Comparison of ENCODE assay signal across 8 cellular contexts in genomic region chr22:27100789-27101188, GRCh38.
A peak's percentile ranks its signal among the peaks of the same experiment; 100 is the strongest.
DNase-seq lines count a peak whose midpoint lies in the region; ATAC-seq and TF ChIP-seq lines count a peak whose summit lies in the region.

No MANE protein-coding gene starts in this region.

- DNase-seq in right cardiac atrium (peak in 2 of 3 donors; percentile 61), Right ventricle myocardium inferior (ENCODE audit: missing footprints) (no peak), astrocyte of the cerebellum (ENCODE audit: low read depth) (peak; percentile 60), kidney tubule cell (ENCODE audit: low spot score) (peak; percentile 93), KG1 (lab: John Stamatoyannopoulos, UW) (no peak), NCI-H1930 (lab: John Stamatoyannopoulos, UW) (no peak), AML-193 (lab: John Stamatoyannopoulos, UW) (no peak), gastrocnemius medialis (no peak)

- in situ Hi-C loops in astrocyte of the cerebellum (cut with HindIII; ENCODE audit: low sequenced_read_pairs) (no loop called here), gastrocnemius medialis (cut with MboI; ENCODE audit: low sequenced_read_pairs in 4 of 4) (no loop called here)

- H3K36me3 ChIP-seq in gastrocnemius medialis = no peaks in the 10 kb centered on the region

- H3K27ac ChIP-seq in right cardiac atrium (ENCODE audit: low read length) (no peak overlapping the region), gastrocnemius medialis (no peak overlapping the region)

- H3K4me3 ChIP-seq in right cardiac atrium (ENCODE audit: low read length) (no peak overlapping the region), astrocyte of the cerebellum (ENCODE audit: low read depth, low read length) (peak overlapping the region; percentile 15), gastrocnemius medialis (no peak overlapping the region)

- intact Hi-C loops in right cardiac atrium (cut with DNase I) = loop anchor here in 1 of 4 donors (10.0 kb wide), 1 partner anchor 144 kb away; no protein-coding TSS in a partner anchor
- intact Hi-C loops in Right ventricle myocardium inferior (cut with DNase I) = loop anchor here (10.0 kb wide), 2 partner anchors 114 to 704 kb away; partner anchors contain the start of gene MN1
- intact Hi-C loops in gastrocnemius medialis (cut with DNase I; ENCODE audit: low total_unique reads) = no loop called here

- 5% methylated on average over 18 of the region's 18 CpGs for whole genome bisulfite sequencing in right cardiac atrium

- ATAC-seq in right cardiac atrium = no peak
- no peak for ATAC-seq in Right ventricle myocardium inferior
- ATAC-seq in gastrocnemius medialis = no peak

- TF ChIP-seq POLR2A in gastrocnemius medialis (IDR thresholded peaks at IDR 0.05) = no peak

- TF ChIP-seq CTCF in astrocyte of the cerebellum (IDR thresholded peaks at IDR 0.05; ENCODE audit: low read depth, low read length, missing control alignments) (no peak), gastrocnemius medialis (IDR thresholded peaks at IDR 0.05 in 4 of 5, conservative IDR thresholded peaks at IDR 0.05 in 1 of 5) (no peak)

- no peaks in the 10 kb centered on the region for H3K9me3 ChIP-seq in right cardiac atrium (ENCODE audit: control insufficient read depth, low read length)
- no peaks in the 10 kb centered on the region for H3K9me3 ChIP-seq in gastrocnemius medialis

- no peaks in the 10 kb centered on the region for H3K4me1 ChIP-seq in right cardiac atrium (ENCODE audit: control insufficient read depth, insufficient read depth, low read length)
- H3K4me1 ChIP-seq in gastrocnemius medialis = no peaks in the 10 kb centered on the region

- no peaks in the 10 kb centered on the region for H3K27me3 ChIP-seq in right cardiac atrium (ENCODE audit: control insufficient read depth, insufficient read depth)
- H3K27me3 ChIP-seq in gastrocnemius medialis = peaks cover 16 to 24% (median 19%) of the 10 kb centered on the region in 3 donors

Comparison
In these comparisons a context has a peak if more than half of its experiments do, and no peak if none do; other contexts are left out.
1. DNase-seq: peak in right cardiac atrium (2 of 3), astrocyte of the cerebellum (single experiment) and kidney tubule cell (single experiment); none in Right ventricle myocardium inferior (single experiment), KG1 (single experiment), NCI-H1930 (0 of 2), AML-193 (0 of 2) and gastrocnemius medialis (0 of 2).